Comparison of ENCODE assay signal across 17 cellular contexts in genomic region chr13:20073775-20074174, GRCh38.
DNase-seq lines count a peak whose midpoint lies in the region; ATAC-seq lines count a peak whose summit lies in the region.
"Had no signal": no experiment of that assay in that cellular context is flagged by ENCODE, and none has a peak within 500 bp of the region (broad histone marks: within the 10 kb centered on the region; RNA-seq: fewer than 3 reads in every experiment).

No MANE protein-coding gene starts in this region.

- ATAC-seq in GM21825 (IDR thresholded peaks at IDR 0.05; ENCODE audit: unreplicated experiment) (peak; percentile 78), HG03571 (IDR thresholded peaks at IDR 0.05; ENCODE audit: unreplicated experiment) (peak; percentile 80)

- no peaks in the 10 kb centered on the region for H3K79me1 ChIP-seq in neuronal stem cell (ENCODE audit: low read depth, low read length)

- H3K27me3 ChIP-seq in neuronal stem cell (ENCODE audit: control insufficient read depth in 3 of 3, insufficient read depth in 3 of 3, low read depth in 1 of 3, low read length in 3 of 3): no peaks in the 10 kb centered on the region
- H3K27me3 ChIP-seq: SJSA1 had no signal

- H3K4me2 ChIP-seq in neuronal stem cell (ENCODE audit: insufficient read depth, low read length, poor library complexity, severe bottlenecking): no peak overlapping the region

- no peak overlapping the region for H2AFZ ChIP-seq in neuronal stem cell (ENCODE audit: low read length)

- no peak overlapping the region for H3K4me3 ChIP-seq in neuronal stem cell (ENCODE audit: low read length in 2 of 2)
- H3K4me3 ChIP-seq: SJSA1 had no signal

- no peak overlapping the region for H3K14ac ChIP-seq in neuronal stem cell (ENCODE audit: low read length)

- H3K9ac ChIP-seq in neuronal stem cell (ENCODE audit: low read depth, low read length, poor library complexity): no peak overlapping the region

- H3K23ac ChIP-seq in neuronal stem cell (ENCODE audit: low read depth, low read length, poor library complexity): no peak overlapping the region

- H3K27ac ChIP-seq in neuronal stem cell (replicated peaks; ENCODE audit: low read length): no peak overlapping the region
- H3K27ac ChIP-seq: 22Rv1, SJSA1 had no signal

- no peak overlapping the region for H4K91ac ChIP-seq in neuronal stem cell (ENCODE audit: low read depth, low read length, poor library complexity)

- DNase-seq in SIG-M5 treated with dmso at 0.1 percent for 504 hours (lab: John Stamatoyannopoulos, UW; ENCODE audit: unreplicated experiment) (peak; percentile 31), SIG-M5 (lab: John Stamatoyannopoulos, UW) (no peak), neuronal stem cell (ENCODE audit: low spot score) (no peak), NCI-H510A (lab: John Stamatoyannopoulos, UW) (no peak), SW 1271 (lab: John Stamatoyannopoulos, UW) (no peak)
- no peak for DNase-seq in stimulated activated CD4-positive, alpha-beta T cell treated with anti-CD3 and anti-CD28 coated beads, Interleukin-4, amount 100 ng/mL, for 1 hour
- DNase-seq: activated CD4-positive, alpha-beta memory T cell treated with anti-CD3 and anti-CD28 coated beads for 36 hours; activated naive CD8-positive, alpha-beta T cell treated with anti-CD3 and anti-CD28 coated beads for 36 hours; cortex of kidney; DMS79 treated with DMSO at 0.1 percent for 48 hours; foreskin melanocyte; kidney glomerular epithelial cell; small intestine had no signal

- no peaks in the 10 kb centered on the region for H3K9me3 ChIP-seq in neuronal stem cell (replicated peaks in 1 of 2; ENCODE audit: control insufficient read depth in 2 of 2, insufficient read depth in 1 of 2, low read depth in 1 of 2, low read length in 2 of 2)
- H3K9me3 ChIP-seq: SJSA1 had no signal

- H4K8ac ChIP-seq in neuronal stem cell (ENCODE audit: low read depth, low read length): peak overlapping the region; percentile 48

- no peak overlapping the region for H2AK5ac ChIP-seq in neuronal stem cell (ENCODE audit: low read depth, low read length)

- no peak overlapping the region for H2BK5ac ChIP-seq in neuronal stem cell (ENCODE audit: low read length)

- H2BK120ac ChIP-seq in neuronal stem cell (ENCODE audit: low read depth, low read length): no peak overlapping the region

- H3K18ac ChIP-seq in neuronal stem cell (ENCODE audit: low read length): no peak overlapping the region

- no peak overlapping the region for H3K4ac ChIP-seq in neuronal stem cell (ENCODE audit: low read length)

- H3K36me3 ChIP-seq in neuronal stem cell (replicated peaks in 1 of 2; ENCODE audit: control insufficient read depth in 2 of 2, insufficient read depth in 2 of 2, low read length in 2 of 2): peaks cover 24 to 89% of the 10 kb centered on the region in 2 donors

- H2BK15ac ChIP-seq in neuronal stem cell (ENCODE audit: low read length): no peak overlapping the region

- no peaks in the 10 kb centered on the region for H3K4me1 ChIP-seq in neuronal stem cell (ENCODE audit: control insufficient read depth in 2 of 2, insufficient read depth in 1 of 2, low read depth in 1 of 2, low read length in 2 of 2)

- H2BK12ac ChIP-seq in neuronal stem cell (ENCODE audit: low read length): no peak overlapping the region

- WGBS in neuronal stem cell (ENCODE audit: extremely low coverage in 2 of 2, insufficient read length in 2 of 2, insufficient replicate concordance in 1 of 2), 2 donors: no CpG with 5 or more reads among the region's 2 CpGs
